ENCODE assay signal across 20 cellular contexts in genomic region chr22:29108137-29108536, GRCh38. TPM values are rescaled to one million over a fixed set of nuclear protein-coding genes. Genes with fewer than 3 reads are reported as not detected.
A peak's percentile ranks its signal among the peaks of the same experiment; 100 is the strongest.
DNase-seq lines count a peak whose midpoint lies in the region; FAIRE-seq and TF ChIP-seq lines count a peak whose summit lies in the region.
"Had no signal": no experiment of that assay in that cellular context is flagged by ENCODE, and none has a peak within 500 bp of the region (broad histone marks: within the 10 kb centered on the region; RNA-seq: fewer than 3 reads in every experiment).

No MANE protein-coding gene starts in this region.

- CTCF ChIA-PET in SK-N-SH (lab: Yijun Ruan, JAX): interaction anchor here (0.9 kb wide), 1 partner anchor 137 kb away, joined by 3 read pairs; no protein-coding TSS in a partner anchor

- no peaks in the 10 kb centered on the region for H3K9me3 ChIP-seq in SK-N-SH
- H3K9me3 ChIP-seq: HAP-1, MG63, SJSA1, thoracic aorta had no signal

- TF ChIP-seq CTCF in SK-N-SH (IDR thresholded peaks at IDR 0.05) (no peak), fibroblast of the aortic adventitia (IDR thresholded peaks at IDR 0.05; ENCODE audit: insufficient read depth, low read length) (no peak)

- no peaks in the 10 kb centered on the region for H4K20me1 ChIP-seq in SK-N-SH (ENCODE audit: insufficient read depth)

- no peak overlapping the region for H3K4me3 ChIP-seq in SK-N-SH (ENCODE audit: low read depth in 2 of 2, low read length in 1 of 2)
- H3K4me3 ChIP-seq in fibroblast of the aortic adventitia (ENCODE audit: low read depth, low read length): no peak overlapping the region
- H3K4me3 ChIP-seq: HAP-1, lung, MG63, SJSA1, thoracic aorta had no signal

- H3K79me2 ChIP-seq in SK-N-SH (ENCODE audit: insufficient read depth): no peaks in the 10 kb centered on the region

- TF ChIP-seq EP300 in SK-N-SH (IDR thresholded peaks at IDR 0.05; ENCODE audit: borderline replicate concordance in 1 of 2, low read depth in 1 of 2, low read length in 1 of 2): peak in 1 of 2 experiments; percentile 43; a peak in 1 of 4 replicates

- POLR2A ChIA-PET in SK-N-SH (lab: Yijun Ruan, JAX): interaction anchor here (0.6 kb wide), 1 partner anchor 45 kb away, joined by 5 read pairs; no protein-coding TSS in a partner anchor

- no peaks in the 10 kb centered on the region for H3K9me2 ChIP-seq in SK-N-SH

- H3K4me2 ChIP-seq in SK-N-SH: no peak overlapping the region

- H3F3A ChIP-seq in SK-N-SH (replicated peaks; ENCODE audit: insufficient read depth): peaks cover 5% of the 10 kb centered on the region

- peak overlapping the region in 1 of 2 experiments; percentile 49; a peak in 1 of 4 replicates for H3K27ac ChIP-seq in SK-N-SH (ENCODE audit: low read depth in 2 of 2, low read length in 1 of 2)
- H3K27ac ChIP-seq: SJSA1, thoracic aorta had no signal

- no peak for FAIRE-seq in H54 (lab: Jason Lieb, UNC)

- no peak overlapping the region for H3K9ac ChIP-seq in SK-N-SH

- H3K4me1 ChIP-seq in SK-N-SH (ENCODE audit: control insufficient read depth in 1 of 2, insufficient read depth in 2 of 2, low read depth in 1 of 2, low read length in 1 of 2): peaks cover 0 to 2% of the 10 kb centered on the region in 2 experiments; a peak in 1 of 4 replicates
- H3K4me1 ChIP-seq: HAP-1 had no signal

- no peaks in the 10 kb centered on the region for H3K36me3 ChIP-seq in SK-N-SH (replicated peaks in 1 of 2; ENCODE audit: control insufficient read depth in 1 of 2, insufficient read depth in 2 of 2, low read length in 1 of 2)
- H3K36me3 ChIP-seq: HAP-1, MG63, SJSA1 had no signal

- no peaks in the 10 kb centered on the region for H3K27me3 ChIP-seq in SK-N-SH (ENCODE audit: insufficient read depth)
- H3K27me3 ChIP-seq: MG63, SJSA1 had no signal

- DNase-seq in H54 (ENCODE audit: insufficient read length, low spot score) (peak; percentile 19), SK-N-SH (no peak), fibroblast of the aortic adventitia (ENCODE audit: low read depth) (peak; percentile 37), NCI-H82 (lab: John Stamatoyannopoulos, UW) (no peak), NCI-H524 (lab: John Stamatoyannopoulos, UW) (no peak)
- DNase-seq in activated T-cell treated with anti-CD3 and anti-CD28 coated beads, Interleukin-2, amount 50 U/mL, for 48 hours: no peak
- DNase-seq in stimulated activated naive CD4-positive, alpha-beta T cell (lab: John Stamatoyannopoulos, UW): no peak
- DNase-seq: activated naive CD8-positive, alpha-beta T cell treated with anti-CD3 and anti-CD28 coated beads, Interleukin-2, amount 50 U/mL, for 24 hours; cerebellar nuclear complex; DMS79; MG63; naive thymus-derived CD4-positive, alpha-beta T cell; NCI-H1694 treated with DMSO at 0.1 percent for 48 hours had no signal

- WGBS in SK-N-SH (ENCODE audit: low lambda C conversion rate): 82% methylated on average over 5 of the region's 5 CpGs

- no peak overlapping the region for H2AFZ ChIP-seq in SK-N-SH (ENCODE audit: low read depth)

- TF ChIP-seq RAD21 in SK-N-SH (IDR thresholded peaks at IDR 0.05; ENCODE audit: low read length): no peak

- no peak for TF ChIP-seq POLR2A in H54 (IDR thresholded peaks at IDR 0.05; ENCODE audit: low read depth, low read length)

TF ChIP-seq in SK-N-SH, 30 proteins besides CTCF, POLR2A, EP300 and RAD21:
- TF ChIP-seq JUND (IDR thresholded peaks at IDR 0.05) (peak; percentile 62), TCF12 (IDR thresholded peaks at IDR 0.05) (peak; percentile 74), POLR2AphosphoS5 (IDR thresholded peaks at IDR 0.05; ENCODE audit: low read depth, low read length) (peak; percentile 18; the same call in 1 of the 2 replicates), TEAD4 (IDR thresholded peaks at IDR 0.05; ENCODE audit: borderline replicate concordance, insufficient read depth) (peak; percentile 20; the same call in 1 of the 2 replicates), PBX3 (IDR thresholded peaks at IDR 0.05) (peak; percentile 92), FOXJ3 (CRISPR knock-in tag; IDR thresholded peaks at IDR 0.05) (no peak), FOSL2 (IDR thresholded peaks at IDR 0.05; ENCODE audit: borderline replicate concordance, low read depth) (peak; percentile 47; the same call in 1 of the 2 replicates), SMC3 (IDR thresholded peaks at IDR 0.05; ENCODE audit: low read depth, low read length) (no peak)

RNA-seq across cellular contexts. Expression of gene KREMEN1, which starts 35.3 kb away (rescaled TPM):
- polyA plus RNA-seq in SK-N-SH (2012; rRNA removed): 7.9 and 10.0 TPM in 2 replicates
- 7.0 and 10.4 TPM in 2 replicates for polyA plus RNA-seq in SK-N-SH (2012; cell fraction: cytosol; rRNA removed)
- polyA plus RNA-seq in SK-N-SH (2012; cell fraction: nucleus; rRNA removed): 6.7 and 8.0 TPM in 2 replicates
- 2.5 and 5.7 TPM in 2 replicates for total RNA-seq in fibroblast of the aortic adventitia (ENCODE audit: low replicate concordance)
- polyA plus RNA-seq: naive thymus-derived CD4-positive, alpha-beta T cell had no signal

RNA-seq across cellular contexts. Expression of gene C22orf31, which starts 46.5 kb away (rescaled TPM):
- polyA plus RNA-seq in SK-N-SH (2012; rRNA removed): not detected in 2 replicates
- polyA plus RNA-seq in SK-N-SH (2012; cell fraction: cytosol; rRNA removed): not detected in 2 replicates
- polyA plus RNA-seq in SK-N-SH (2012; cell fraction: nucleus; rRNA removed): not detected in 2 replicates
- total RNA-seq in fibroblast of the aortic adventitia (ENCODE audit: low replicate concordance): not detected in 2 replicates
- total RNA-seq: activated CD8-positive, alpha-beta memory T cell treated with anti-CD3 and anti-CD28 coated beads for 36 hours; lung; naive thymus-derived CD4-positive, alpha-beta T cell; posterior vena cava; SJSA1; thoracic aorta had no signal
- polyA plus RNA-seq: CD14-positive monocyte; naive thymus-derived CD4-positive, alpha-beta T cell had no signal

Comparison
In these comparisons a context has a peak if more than half of its experiments do, and no peak if none do; other contexts are left out.
1. DNase-seq: peak in H54 (single experiment) and fibroblast of the aortic adventitia (single experiment); none in SK-N-SH (single experiment), NCI-H82 (single experiment), activated T-cell treated with anti-CD3 and anti-CD28 coated beads, Interleukin-2, amount 50 U/mL, for 48 hours (0 of 2), NCI-H524 (0 of 2) and stimulated activated naive CD4-positive, alpha-beta T cell (0 of 6).